Comparison of ENCODE assay signal across 23 cellular contexts in genomic region chr1:43800801-43801200, GRCh38.
DNase-seq lines count a peak whose midpoint lies in the region; ATAC-seq and TF ChIP-seq lines count a peak whose summit lies in the region.
"Had no signal": no experiment of that assay in that cellular context is flagged by ENCODE, and none has a peak within 500 bp of the region (broad histone marks: within the 10 kb centered on the region; RNA-seq: fewer than 3 reads in every experiment).

No MANE protein-coding gene starts in this region.

- H3K27ac ChIP-seq in SJSA1 = peak overlapping the region; percentile 37
- H3K27ac ChIP-seq in hepatocyte = peak overlapping the region; percentile 18
- H3K27ac ChIP-seq: 22Rv1 had no signal

- H3K9me2 ChIP-seq in hepatocyte (replicated peaks; ENCODE audit: insufficient read depth) = no peaks in the 10 kb centered on the region

- peaks cover 20% of the 10 kb centered on the region for H3K4me1 ChIP-seq in SJSA1 (replicated peaks)
- peaks cover 7% of the 10 kb centered on the region for H3K4me1 ChIP-seq in hepatocyte (ENCODE audit: insufficient read depth)
- H3K4me1 ChIP-seq: BE2C had no signal

- no peaks in the 10 kb centered on the region for H3K27me3 Mint-ChIP-seq in activated T-cell treated with anti-CD3 and anti-CD28 coated beads, Interleukin-2, amount 50 U/mL, for 72 hours (ENCODE audit: low read depth)
- H3K27me3 Mint-ChIP-seq: CD4-positive, CD25-positive, alpha-beta regulatory T cell had no signal

- H3K4me3 Mint-ChIP-seq in activated T-cell treated with anti-CD3 and anti-CD28 coated beads, Interleukin-2, amount 50 U/mL, for 72 hours = no peak overlapping the region
- H3K4me3 Mint-ChIP-seq: CD4-positive, CD25-positive, alpha-beta regulatory T cell; H9 had no signal

- 97% methylated on average over 3 of the region's 3 CpGs for WGBS in hepatocyte (ENCODE audit: low lambda C conversion rate, missing lambda C conversion rate)

- peak overlapping the region; percentile 20 for H3K27ac Mint-ChIP-seq in activated T-cell treated with anti-CD3 and anti-CD28 coated beads, Interleukin-2, amount 50 U/mL, for 72 hours

- no peak for TF ChIP-seq CTCF in hepatocyte (IDR thresholded peaks at IDR 0.05; ENCODE audit: poor library complexity)

- H3K4me3 ChIP-seq in SJSA1 (no peak overlapping the region), hepatocyte (no peak overlapping the region)

- peaks cover 11% of the 10 kb centered on the region for H3K4me1 Mint-ChIP-seq in activated T-cell treated with anti-CD3 and anti-CD28 coated beads, Interleukin-2, amount 50 U/mL, for 72 hours (ENCODE audit: low read depth)
- H3K4me1 Mint-ChIP-seq: H9 had no signal

- H2AFZ ChIP-seq in hepatocyte = no peak overlapping the region

- H3K4me2 ChIP-seq in hepatocyte = no peak overlapping the region

- H3K79me2 ChIP-seq in hepatocyte = no peaks in the 10 kb centered on the region

- no peak for DNase-seq in activated T-cell treated with anti-CD3 and anti-CD28 coated beads, Interleukin-2, amount 50 U/mL, for 72 hours
- no peak for DNase-seq in activated T-cell treated with anti-CD3 and anti-CD28 coated beads, Interleukin-2, amount 50 U/mL, for 1 hour
- DNase-seq in SJSA1 (ENCODE audit: low read depth in 1 of 2, low spot score in 2 of 2) = no peak
- no peak for DNase-seq in hepatocyte (ENCODE audit: low spot score)
- no peak for DNase-seq in activated effector memory CD4-positive, alpha-beta T cell treated with Interleukin-2 at 50 U/mL for 16 hours
- DNase-seq in NCI-H1092 treated with DMSO at 0.1 percent for 48 hours (lab: John Stamatoyannopoulos, UW) = no peak
- DNase-seq in GF-D8 (lab: John Stamatoyannopoulos, UW) = no peak
- DNase-seq: BE2C; CD4-positive, CD25-positive, alpha-beta regulatory T cell; DMS153; DND-41; H9; KBM-7; MV-4-11; NCI-H1105 treated with DMSO at 0.1 percent for 48 hours; NCI-H146; NCI-H1930; NCI-H2107; NCI-H524; NCI-H748 treated with DMSO at 0.1 percent for 48 hours; PC-3; SHP77 had no signal

- H3K9me3 Mint-ChIP-seq in activated T-cell treated with anti-CD3 and anti-CD28 coated beads, Interleukin-2, amount 50 U/mL, for 72 hours = no peaks in the 10 kb centered on the region
- H3K9me3 Mint-ChIP-seq: CD4-positive, CD25-positive, alpha-beta regulatory T cell; H9 had no signal

- no peaks in the 10 kb centered on the region for H4K20me1 ChIP-seq in hepatocyte (ENCODE audit: insufficient read depth, poor library complexity, severe bottlenecking)

- no peak for ATAC-seq in activated T-cell treated with anti-CD3 and anti-CD28 coated beads, Interleukin-2, amount 50 U/mL, for 72 hours (replicated peaks in 1 of 2)
- ATAC-seq: PC-3 had no signal

- H3K27me3 ChIP-seq in SJSA1 (replicated peaks) = no peaks in the 10 kb centered on the region
- no peaks in the 10 kb centered on the region for H3K27me3 ChIP-seq in hepatocyte
- H3K27me3 ChIP-seq: BE2C had no signal

- peaks cover 0 to 8% of the 10 kb centered on the region in 2 donors for H3K36me3 Mint-ChIP-seq in activated T-cell treated with anti-CD3 and anti-CD28 coated beads, Interleukin-2, amount 50 U/mL, for 72 hours (ENCODE audit: insufficient read depth in 2 of 2)

- no peaks in the 10 kb centered on the region; the same call in 1 of the 2 replicates for H3K9me3 ChIP-seq in SJSA1 (replicated peaks)
- H3K9me3 ChIP-seq in hepatocyte (ENCODE audit: low read depth) = no peaks in the 10 kb centered on the region
- H3K9me3 ChIP-seq: BE2C had no signal

- H3K36me3 ChIP-seq in SJSA1 = peaks cover 46% of the 10 kb centered on the region
- H3K36me3 ChIP-seq in hepatocyte (replicated peaks; ENCODE audit: insufficient read depth, low read depth) = no peaks in the 10 kb centered on the region
- H3K36me3 ChIP-seq: BE2C had no signal
